Comparison of ENCODE assay signal across 8 cellular contexts in the genomic region with DNA sequence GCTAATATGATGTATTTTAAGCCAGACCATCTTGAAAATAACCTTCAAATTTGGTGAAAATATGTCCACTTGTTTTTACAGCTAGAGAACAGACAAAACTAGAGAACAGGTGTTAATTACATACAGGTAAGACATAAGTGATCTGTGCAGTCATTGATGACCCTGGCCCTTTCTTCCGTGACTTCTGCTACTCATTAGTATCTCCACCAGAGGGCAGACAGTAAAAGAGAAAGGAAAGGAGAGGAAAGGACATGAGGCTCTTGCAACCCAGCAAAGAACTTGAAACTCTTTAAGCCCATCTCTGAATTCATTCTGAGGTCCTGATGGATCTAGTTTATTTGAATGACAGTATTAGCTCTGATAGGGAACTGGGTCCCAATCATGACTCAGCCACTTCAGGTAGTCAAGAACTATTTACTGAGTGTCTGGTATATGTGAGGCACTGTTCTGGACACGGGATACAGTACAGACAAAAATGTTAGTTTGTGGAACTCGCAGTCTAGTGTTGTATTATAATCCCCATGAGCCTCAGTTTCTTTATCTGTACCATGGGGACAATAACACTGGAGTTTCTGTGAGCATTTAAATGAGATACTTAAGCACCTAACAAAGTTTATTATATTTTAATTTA.
DNase-seq lines count a peak whose midpoint lies in the region; ATAC-seq and TF ChIP-seq lines count a peak whose summit lies in the region.

No MANE protein-coding gene starts in this region.

- peaks cover 7% of the 10 kb centered on the region for H3K9me3 Mint-ChIP-seq in MCF 10A (ENCODE audit: unreplicated experiment)

- H3K27ac Mint-ChIP-seq in MCF 10A (ENCODE audit: low read depth, unreplicated experiment) = no peak overlapping the region

- H3K36me3 Mint-ChIP-seq in MCF 10A (ENCODE audit: insufficient read depth, unreplicated experiment) = no peaks in the 10 kb centered on the region

- intact Hi-C loops in MCF 10A (cut with micrococcal nuclease) (loop anchor here (2.0 to 5.0 kb wide), 2 partner anchors 176 to 919 kb away; no protein-coding TSS in a partner anchor), breast epithelium (cut with DNase I; ENCODE audit: low total_unique reads) (no loop called here), Panc1 (cut with micrococcal nuclease; ENCODE audit: unreplicated experiment) (loop anchor here (10.0 kb wide), 1 partner anchor 173 kb away; no protein-coding TSS in a partner anchor)

- in situ Hi-C loops in KBM-7 (cut with MboI; ENCODE audit: low pct_unique_long_range_greater_than_20kb, low sequenced_read_pairs) = no loop called here
- in situ Hi-C loops in Panc1 (cut with HindIII; ENCODE audit: low pct_unique_long_range_greater_than_20kb, low sequenced_read_pairs) = no loop called here

- H3K4me1 Mint-ChIP-seq in MCF 10A (ENCODE audit: insufficient read depth, unreplicated experiment) = no peaks in the 10 kb centered on the region

- no peaks in the 10 kb centered on the region for H3K4me1 ChIP-seq in breast epithelium
- H3K4me1 ChIP-seq in Panc1 (ENCODE audit: control insufficient read depth, insufficient read depth, low read length) = no peaks in the 10 kb centered on the region
- H3K4me1 ChIP-seq in osteoblast (ENCODE audit: insufficient read depth, low read length) = no peaks in the 10 kb centered on the region

- no peak overlapping the region for H3K4me3 Mint-ChIP-seq in MCF 10A (ENCODE audit: unreplicated experiment)

- TF ChIP-seq CTCF in MCF 10A (IDR thresholded peaks at IDR 0.05; ENCODE audit: unreplicated experiment) = peak; percentile 45
- peak in 1 of 3 donors; percentile 1 for TF ChIP-seq CTCF in breast epithelium (IDR thresholded peaks at IDR 0.05)
- peak; percentile 73 for TF ChIP-seq CTCF in Panc1 (IDR thresholded peaks at IDR 0.05)
- peak; percentile 26 for TF ChIP-seq CTCF in coronary artery (IDR thresholded peaks at IDR 0.05)
- TF ChIP-seq CTCF in osteoblast (IDR thresholded peaks at IDR 0.05; ENCODE audit: extremely low read depth, low read depth, low read length) = peak; percentile 56

- POLR2A ChIA-PET in MCF 10A (lab: Yijun Ruan, JAX) = interaction anchor here (0.6 kb wide), 1 partner anchor 295 kb away, joined by 3 read pairs; no protein-coding TSS in a partner anchor
- POLR2A ChIA-PET in Panc1 (lab: Charles Lee) = no interaction called here

- DNase-seq in MCF 10A (ENCODE audit: unreplicated experiment) = peak; percentile 51
- no peak for DNase-seq in breast epithelium (ENCODE audit: low spot score in 2 of 2)
- peak; percentile 79 for DNase-seq in KBM-7
- peak; percentile 38 for DNase-seq in Panc1 (ENCODE audit: low read depth, low spot score)
- no peak for DNase-seq in coronary artery (ENCODE audit: low spot score)
- DNase-seq in osteoblast (ENCODE audit: insufficient read length, low spot score, missing footprints) = no peak
- DNase-seq in activated gamma-delta T cell (lab: John Stamatoyannopoulos, UW) = no peak

- H3K4me2 ChIP-seq in osteoblast (ENCODE audit: insufficient read depth, low read length) = no peak overlapping the region

- TF ChIP-seq POLR2A in breast epithelium (IDR thresholded peaks at IDR 0.05) = no peak

- H2AFZ ChIP-seq in osteoblast (ENCODE audit: low read length) = no peak overlapping the region

- CTCF ChIA-PET in MCF 10A (lab: Yijun Ruan, JAX) = interaction anchor here (0.6 to 1.8 kb wide), 16 partner anchors 9 to 920 kb away, joined by 3 to 8 read pairs (median 3); partner anchors contain the start of gene SH2D1A
- CTCF ChIA-PET in Panc1 (lab: Charles Lee) = no interaction called here

- H3K27me3 ChIP-seq in breast epithelium (no peaks in the 10 kb centered on the region), Panc1 (ENCODE audit: control insufficient read depth, insufficient read depth, low read length) (no peaks in the 10 kb centered on the region), osteoblast (ENCODE audit: insufficient read depth, low read length) (no peaks in the 10 kb centered on the region)

- ATAC-seq in GM21717 (IDR thresholded peaks at IDR 0.05; ENCODE audit: unreplicated experiment) (peak; percentile 89), Panc1 (peak; percentile 91)

- no peaks in the 10 kb centered on the region for H4K20me1 ChIP-seq in osteoblast (ENCODE audit: insufficient read depth, low read length)

- no peaks in the 10 kb centered on the region for H3K79me2 ChIP-seq in osteoblast (ENCODE audit: insufficient read depth, low read length)

- H3K27me3 Mint-ChIP-seq in MCF 10A (ENCODE audit: insufficient read depth, unreplicated experiment) = no peaks in the 10 kb centered on the region

- H3K27ac ChIP-seq in breast epithelium (no peak overlapping the region), Panc1 (ENCODE audit: low read length) (no peak overlapping the region), coronary artery (no peak overlapping the region), osteoblast (ENCODE audit: low read depth, low read length) (no peak overlapping the region)

- H3K36me3 ChIP-seq in breast epithelium (no peaks in the 10 kb centered on the region), Panc1 (ENCODE audit: control insufficient read depth, insufficient read depth, low read length) (no peaks in the 10 kb centered on the region), osteoblast (ENCODE audit: insufficient read depth, low read length) (no peaks in the 10 kb centered on the region)

- BruUV-seq in MCF 10A (replicated peaks; lab: Mats Ljungman, UMichigan) (no TSS peak), Panc1 (replicated peaks; lab: Mats Ljungman, UMichigan) (no TSS peak)

- H3K9me3 ChIP-seq in breast epithelium (no peaks in the 10 kb centered on the region), Panc1 (ENCODE audit: control insufficient read depth, insufficient read depth, low read depth, low read length) (no peaks in the 10 kb centered on the region), osteoblast (ENCODE audit: low read depth, low read length) (no peaks in the 10 kb centered on the region)

- H3K4me3 ChIP-seq in breast epithelium (no peak overlapping the region), Panc1 (ENCODE audit: low read depth in 2 of 2, low read length in 2 of 2) (no peak overlapping the region), coronary artery (no peak overlapping the region), osteoblast (ENCODE audit: insufficient read depth, low read length) (no peak overlapping the region)

Comparison
In these comparisons a context has a peak if more than half of its experiments do, and no peak if none do; other contexts are left out.
1. DNase-seq: peak in MCF 10A (single experiment), KBM-7 (single experiment) and Panc1 (single experiment); none in breast epithelium (0 of 2), coronary artery (single experiment), osteoblast (single experiment) and activated gamma-delta T cell (single experiment).